In genomic region chr7:25665903-25666670, GRCh38 we compare ENCODE assay signal across 1 cellular context.
TF ChIP-seq lines count a peak whose summit lies in the region.

No MANE protein-coding gene starts in this region.

TF ChIP-seq in SK-N-SH treated with all-trans-retinoic acid at 6 μM for 48 hours, 23 proteins besides CTCF, POLR2A, EP300 and RAD21 (continued from another document):
- TF ChIP-seq CSRNP3 (CRISPR knock-in tag; IDR thresholded peaks at IDR 0.05) (no peak), ARNTL (CRISPR knock-in tag; IDR thresholded peaks at IDR 0.05; ENCODE audit: borderline replicate concordance, low read depth) (no peak), ZFP3 (CRISPR knock-in tag; IDR thresholded peaks at IDR 0.05) (no peak), OSR1 (CRISPR knock-in tag; IDR thresholded peaks at IDR 0.05) (no peak)
